Comparison of ENCODE assay signal across 19 cellular contexts in the genomic region with DNA sequence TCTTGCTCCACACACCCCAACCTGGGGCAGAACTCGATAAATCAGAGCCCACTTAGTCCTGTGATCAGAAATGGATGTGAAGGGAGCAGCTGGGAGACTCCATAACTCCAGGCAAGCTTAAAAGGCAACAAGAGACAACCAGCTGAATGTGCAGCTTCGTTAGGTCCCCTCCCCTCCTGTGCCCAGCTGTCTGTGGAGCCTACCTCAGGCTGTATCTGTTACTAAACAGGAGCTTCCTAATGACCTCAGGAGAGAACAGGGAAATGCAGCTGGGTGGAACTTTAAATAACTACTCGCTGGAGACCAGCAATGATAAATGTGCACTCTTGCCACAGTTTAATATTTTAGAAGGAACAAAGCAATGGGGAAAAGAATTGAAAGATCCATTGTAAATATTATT.
DNase-seq lines count a peak whose midpoint lies in the region; ATAC-seq and TF ChIP-seq lines count a peak whose summit lies in the region.
"Had no signal": no experiment of that assay in that cellular context is flagged by ENCODE, and none has a peak within 500 bp of the region (broad histone marks: within the 10 kb centered on the region; RNA-seq: fewer than 3 reads in every experiment).

No MANE protein-coding gene starts in this region.

- peak overlapping the region in 8 of 11 experiments; percentile 1 to 35 (median 18); a peak in 6 of 22 replicates for H3K9ac ChIP-seq in BLaER1 treated with 17β-estradiol and CSF1 and Interleukin-3, amounts not matched to agents 10 nM and 100 nM

- peaks cover 61 to 90% (median 64%) of the 10 kb centered on the region in 10 experiments for H3K4me1 ChIP-seq in BLaER1 treated with 17β-estradiol and CSF1 and Interleukin-3, amounts not matched to agents 10 nM and 100 nM

- no peaks in the 10 kb centered on the region for H3K27me3 Mint-ChIP-seq in central memory CD8-positive, alpha-beta T cell
- H3K27me3 Mint-ChIP-seq in nephron (ENCODE audit: low read depth) = no peaks in the 10 kb centered on the region

- H3K9me3 Mint-ChIP-seq in central memory CD8-positive, alpha-beta T cell = no peaks in the 10 kb centered on the region
- H3K9me3 Mint-ChIP-seq in nephron = no peaks in the 10 kb centered on the region

- ATAC-seq in HG03432 (IDR thresholded peaks at IDR 0.05; ENCODE audit: unreplicated experiment) = peak; percentile 6
- ATAC-seq in central memory CD8-positive, alpha-beta T cell (replicated peaks; ENCODE audit: extremely low read depth, poor library complexity, severe bottlenecking) = no peak

- DNase-seq in central memory CD8-positive, alpha-beta T cell (ENCODE audit: low spot score in 2 of 2) = no peak
- DNase-seq in DMS79 (lab: John Stamatoyannopoulos, UW) = no peak
- DNase-seq in Ammon's horn (ENCODE audit: low spot score) = no peak
- no peak for DNase-seq in activated CD4-positive, alpha-beta T cell treated with anti-CD3 and anti-CD28 coated beads for 1 hour
- DNase-seq: amniotic stem cell; effector CD8-positive, alpha-beta T cell; H7; heart left ventricle; KG1; mesendoderm; NCI-H446; SIG-M5; stimulated activated CD4-positive, alpha-beta T cell treated with anti-CD3 and anti-CD28 coated beads, Interleukin-4, amount 100 ng/mL, for 24 hours; stimulated activated CD8-positive, alpha-beta memory T cell treated with anti-CD3 and anti-CD28 coated beads, Interleukin-4, amount 100 ng/mL, for 48 hours; T-helper 2 cell had no signal

- no peak for TF ChIP-seq CTCF in nephron (IDR thresholded peaks at IDR 0.05; ENCODE audit: unreplicated experiment in 3 of 3)

- H3K4me3 ChIP-seq in BLaER1 treated with 17β-estradiol and CSF1 and Interleukin-3, amounts not matched to agents 10 nM and 100 nM = no peak overlapping the region
- H3K4me3 ChIP-seq: heart left ventricle, suprapubic skin had no signal

- peaks cover 53% of the 10 kb centered on the region for H3K4me1 Mint-ChIP-seq in central memory CD8-positive, alpha-beta T cell
- peaks cover 45% of the 10 kb centered on the region for H3K4me1 Mint-ChIP-seq in nephron

- H3K4me3 Mint-ChIP-seq in central memory CD8-positive, alpha-beta T cell = no peak overlapping the region
- H3K4me3 Mint-ChIP-seq in nephron = no peak overlapping the region

- H3K27ac ChIP-seq in BLaER1 treated with 17β-estradiol and CSF1 and Interleukin-3, amounts not matched to agents 10 nM and 100 nM = peak overlapping the region; percentile 19 to 67 (median 41); a peak in 19 of 22 replicates
- H3K27ac ChIP-seq: suprapubic skin had no signal

- H3K9me3 ChIP-seq in BLaER1 treated with 17β-estradiol and CSF1 and Interleukin-3, amounts not matched to agents 10 nM and 100 nM (replicated peaks in 1 of 11) = peaks cover 0 to 19% (median 14%) of the 10 kb centered on the region in 11 experiments; a peak in 12 of 22 replicates
- H3K9me3 ChIP-seq: heart left ventricle, suprapubic skin had no signal

- H3K27ac Mint-ChIP-seq in central memory CD8-positive, alpha-beta T cell (ENCODE audit: low read depth) = peak overlapping the region; percentile 60
- H3K27ac Mint-ChIP-seq in nephron = peak overlapping the region; percentile 16 to 79 (median 21)

- no peaks in the 10 kb centered on the region for H4K20me1 ChIP-seq in BLaER1 treated with 17β-estradiol and CSF1 and Interleukin-3, amounts not matched to agents 10 nM and 100 nM

- H3K36me3 ChIP-seq in BLaER1 treated with 17β-estradiol and CSF1 and Interleukin-3, amounts not matched to agents 10 nM and 100 nM = peaks cover 0 to 9% (median 0%) of the 10 kb centered on the region in 11 experiments; a peak in 2 of 22 replicates
- H3K36me3 ChIP-seq: heart left ventricle, suprapubic skin had no signal

- peak overlapping the region; percentile 62 to 85 (median 70) for H3K4me2 ChIP-seq in BLaER1 treated with 17β-estradiol and CSF1 and Interleukin-3, amounts not matched to agents 10 nM and 100 nM

- peaks cover 7% of the 10 kb centered on the region for H3K36me3 Mint-ChIP-seq in central memory CD8-positive, alpha-beta T cell (ENCODE audit: insufficient read depth)
- no peaks in the 10 kb centered on the region for H3K36me3 Mint-ChIP-seq in nephron (ENCODE audit: low read depth)

- H3K27me3 ChIP-seq in BLaER1 treated with 17β-estradiol and CSF1 and Interleukin-3, amounts not matched to agents 10 nM and 100 nM = no peaks in the 10 kb centered on the region
- H3K27me3 ChIP-seq: heart left ventricle, suprapubic skin had no signal
